In the genomic region with DNA sequence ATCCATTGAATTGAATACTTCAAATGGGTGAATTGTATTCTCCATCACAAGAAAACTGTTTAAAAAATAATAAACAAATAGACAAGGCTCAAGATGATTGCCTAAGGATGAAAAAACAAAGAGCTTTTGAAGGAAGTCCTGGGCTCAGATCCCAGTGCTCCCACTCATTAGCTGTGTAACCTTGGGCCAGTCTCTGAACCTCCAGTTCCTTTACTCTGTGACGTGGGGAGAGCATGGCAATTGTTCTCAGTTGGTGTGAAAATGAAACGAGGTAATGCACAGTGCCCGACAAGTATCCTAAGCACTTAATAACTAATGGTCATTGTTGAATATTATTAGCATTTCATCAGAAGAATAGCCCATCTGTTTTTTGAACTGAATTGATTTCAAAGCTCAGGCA, we compare ENCODE assay signal across 14 cellular contexts.
"Had no signal": no experiment of that assay in that cellular context is flagged by ENCODE, and none has a peak within 500 bp of the region (broad histone marks: within the 10 kb centered on the region; RNA-seq: fewer than 3 reads in every experiment).

No MANE protein-coding gene starts in this region.

- H3K27ac ChIP-seq: coronary artery, gastroesophageal sphincter, skin epidermis, thoracic aorta, upper lobe of left lung had no signal

- DNase-seq: activated B cell treated with CpG ODN at 0.5 μM for 24 hours; activated CD4-positive, alpha-beta T cell treated with anti-CD3 and anti-CD28 coated beads for 48 hours; activated CD8-positive, alpha-beta T cell treated with anti-CD3 and anti-CD28 coated beads for 36 hours; activated naive CD4-positive, alpha-beta T cell; activated T-cell treated with anti-CD3 and anti-CD28 coated beads, Interleukin-2, amount 50 U/mL, for 1 hour; effector CD4-positive, alpha-beta T cell; stimulated activated naive CD8-positive, alpha-beta T cell treated with anti-CD3 and anti-CD28 coated beads, Interleukin-15, Interleukin-2, amounts not matched to agents 100 U/mL and 50 U/mL, for 24 hours; T-cell; upper lobe of left lung had no signal

- H3K36me3 ChIP-seq: gastroesophageal sphincter, thoracic aorta, upper lobe of left lung had no signal

- ATAC-seq: activated CD8-positive, alpha-beta T cell treated with anti-CD3 and anti-CD28 coated beads for 36 hours; activated T-helper 17 cell treated with anti-CD3 and anti-CD28 coated beads, Interleukin-2, amount 50 U/mL, for 72 hours; gastroesophageal sphincter; stimulated activated naive CD8-positive, alpha-beta T cell treated with anti-CD3 and anti-CD28 coated beads, Interleukin-15, Interleukin-2, amounts not matched to agents 100 U/mL and 50 U/mL, for 24 hours; T-cell had no signal

- H3K27me3 ChIP-seq: gastroesophageal sphincter, upper lobe of left lung had no signal

- H3K9me3 ChIP-seq: gastroesophageal sphincter, thoracic aorta, upper lobe of left lung had no signal

- H3K4me3 ChIP-seq: coronary artery, gastroesophageal sphincter, skin epidermis, thoracic aorta, upper lobe of left lung had no signal
